In the genomic region with DNA sequence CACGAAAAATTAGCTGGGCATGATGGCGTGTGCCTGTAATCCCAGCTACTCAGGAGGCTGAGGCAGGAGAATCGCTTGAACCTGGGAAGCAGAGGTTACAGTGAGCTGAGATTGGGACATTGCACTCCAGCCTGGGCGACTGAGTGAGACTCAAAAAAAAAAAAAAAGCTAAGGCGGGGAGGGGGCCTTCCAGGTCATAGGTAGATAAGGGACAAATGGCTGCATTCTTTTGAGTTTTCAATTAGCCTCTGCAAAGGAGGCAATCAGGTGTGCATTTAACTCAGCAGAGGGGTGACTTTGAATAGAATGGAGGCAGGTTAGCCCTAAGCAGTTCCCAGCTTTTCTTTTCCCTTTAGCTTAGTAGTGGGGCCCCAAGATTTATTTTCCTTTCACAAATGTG, we compare ENCODE assay signal across 8 cellular contexts. TPM values are rescaled to one million over a fixed set of nuclear protein-coding genes. Genes with fewer than 3 reads are reported as not detected.
DNase-seq lines count a peak whose midpoint lies in the region; ATAC-seq and TF ChIP-seq lines count a peak whose summit lies in the region.

No MANE protein-coding gene starts in this region.

- H3K9ac ChIP-seq in Karpas-422 (ENCODE audit: low read length) (peak overlapping the region; percentile 82; the same call in 1 of the 2 replicates), neuronal stem cell (ENCODE audit: low read depth, low read length, poor library complexity) (no peak overlapping the region)

- no peak overlapping the region for H3K23ac ChIP-seq in neuronal stem cell (ENCODE audit: low read depth, low read length, poor library complexity)

- H3K4me1 ChIP-seq in CD4-positive, CD25-positive, alpha-beta regulatory T cell (ENCODE audit: control insufficient read depth, insufficient read depth, low read length, poor library complexity, severe bottlenecking) = peaks cover 13% of the 10 kb centered on the region
- H3K4me1 ChIP-seq in Karpas-422 (ENCODE audit: low read length) (peaks cover 12% of the 10 kb centered on the region), neuronal stem cell (ENCODE audit: control insufficient read depth in 2 of 2, insufficient read depth in 1 of 2, low read depth in 1 of 2, low read length in 2 of 2) (peaks cover 12 to 13% of the 10 kb centered on the region in 2 donors)

- no peaks in the 10 kb centered on the region for H3K36me3 ChIP-seq in CD4-positive, CD25-positive, alpha-beta regulatory T cell (ENCODE audit: control insufficient read depth, insufficient read depth, low read length)
- H3K36me3 ChIP-seq in Karpas-422 (ENCODE audit: insufficient read depth, low read length) (no peaks in the 10 kb centered on the region), neuronal stem cell (replicated peaks in 1 of 2; ENCODE audit: control insufficient read depth in 2 of 2, insufficient read depth in 2 of 2, low read length in 2 of 2) (peaks cover 0 to 6% of the 10 kb centered on the region in 2 donors)

- peak overlapping the region; percentile 66 to 87 (median 78) for H3K4me3 Mint-ChIP-seq in CD4-positive, CD25-positive, alpha-beta regulatory T cell

- no peaks in the 10 kb centered on the region for H3K27me3 ChIP-seq in CD4-positive, CD25-positive, alpha-beta regulatory T cell (ENCODE audit: control insufficient read depth, insufficient read depth, low read length)
- H3K27me3 ChIP-seq in Karpas-422 (ENCODE audit: low read length) (no peaks in the 10 kb centered on the region), dorsolateral prefrontal cortex (no peaks in the 10 kb centered on the region), neuronal stem cell (ENCODE audit: control insufficient read depth in 3 of 3, insufficient read depth in 3 of 3, low read depth in 1 of 3, low read length in 3 of 3) (peaks cover 0 to 17% (median 0%) of the 10 kb centered on the region in 3 experiments)

- peaks cover 7% of the 10 kb centered on the region for H3K79me1 ChIP-seq in neuronal stem cell (ENCODE audit: low read depth, low read length)

- peak overlapping the region; percentile 82 for H3K4me2 ChIP-seq in Karpas-422 (ENCODE audit: low read depth, low read length, poor library complexity, severe bottlenecking)
- peak overlapping the region; percentile 77 for H3K4me2 ChIP-seq in neuronal stem cell (ENCODE audit: insufficient read depth, low read length, poor library complexity, severe bottlenecking)

- no peak overlapping the region for H4K91ac ChIP-seq in neuronal stem cell (ENCODE audit: low read depth, low read length, poor library complexity)

- H3K27ac ChIP-seq in CD4-positive, CD25-positive, alpha-beta regulatory T cell (ENCODE audit: insufficient read depth, low read length, poor library complexity, severe bottlenecking) = no peak overlapping the region
- H3K27ac ChIP-seq in Karpas-422 (ENCODE audit: low read length) (no peak overlapping the region), dorsolateral prefrontal cortex (peak overlapping the region in 28 of 59 donors; percentile 42 to 90 (median 77)), neuronal stem cell (replicated peaks; ENCODE audit: low read length) (no peak overlapping the region)

- H4K8ac ChIP-seq in neuronal stem cell (ENCODE audit: low read depth, low read length) = no peak overlapping the region

- peak overlapping the region; percentile 86 for H3K4me3 ChIP-seq in CD4-positive, CD25-positive, alpha-beta regulatory T cell (ENCODE audit: low read depth, low read length)
- peak overlapping the region; percentile 74; the same call in 1 of the 2 replicates for H3K4me3 ChIP-seq in Karpas-422 (ENCODE audit: low read length)
- peak overlapping the region; percentile 61 to 97 (median 85) for H3K4me3 ChIP-seq in dorsolateral prefrontal cortex
- peak overlapping the region in 1 of 2 donors; percentile 69 for H3K4me3 ChIP-seq in neuronal stem cell (ENCODE audit: low read length in 2 of 2)

- peaks cover 5 to 24% (median 8%) of the 10 kb centered on the region in 4 donors for H3K4me1 Mint-ChIP-seq in CD4-positive, CD25-positive, alpha-beta regulatory T cell

- H3K9me2 ChIP-seq in Karpas-422 (replicated peaks; ENCODE audit: insufficient read depth, low read length) = no peaks in the 10 kb centered on the region

- H2BK15ac ChIP-seq in neuronal stem cell (ENCODE audit: low read length) = no peak overlapping the region

- peaks cover 4% of the 10 kb centered on the region; the same call in 1 of the 2 replicates for H4K20me1 ChIP-seq in Karpas-422 (ENCODE audit: insufficient read depth, low read depth, low read length)

- no peak overlapping the region for H2BK12ac ChIP-seq in neuronal stem cell (ENCODE audit: low read length)

- no peak overlapping the region for H3K14ac ChIP-seq in neuronal stem cell (ENCODE audit: low read length)

- peak overlapping the region in 2 of 3 donors; percentile 7 to 32 for H3K27ac Mint-ChIP-seq in CD4-positive, CD25-positive, alpha-beta regulatory T cell

- TF ChIP-seq CTCF in dorsolateral prefrontal cortex (IDR thresholded peaks at IDR 0.05 in 54 of 56, conservative IDR thresholded peaks at IDR 0.05 in 2 of 56; ENCODE audit: low read depth in 1 of 56, partially characterized antibody in 56 of 56) = no peak

- H3K79me2 ChIP-seq in Karpas-422 (ENCODE audit: low read length) = 0 out of 2 replicates have a peak, but pooled peaks cover 4% of the 10 kb centered on the region

- H2AFZ ChIP-seq in Karpas-422 (ENCODE audit: low read length) (peak overlapping the region; percentile 84; the same call in 1 of the 2 replicates), neuronal stem cell (ENCODE audit: low read length) (peak overlapping the region; percentile 100)

- H3K9me3 Mint-ChIP-seq in CD4-positive, CD25-positive, alpha-beta regulatory T cell = peaks cover 0 to 2% (median 0%) of the 10 kb centered on the region in 7 donors

- peaks cover 32% of the 10 kb centered on the region for H3K27me3 Mint-ChIP-seq in CD4-positive, CD25-positive, alpha-beta regulatory T cell

- H3K4ac ChIP-seq in neuronal stem cell (ENCODE audit: low read length) = no peak overlapping the region

- no peaks in the 10 kb centered on the region for H3K36me3 Mint-ChIP-seq in CD4-positive, CD25-positive, alpha-beta regulatory T cell

- no peak for DNase-seq in CD4-positive, CD25-positive, alpha-beta regulatory T cell
- DNase-seq in Karpas-422 (no peak), dorsolateral prefrontal cortex (no peak), neuronal stem cell (ENCODE audit: low spot score) (no peak), SHP77 (lab: John Stamatoyannopoulos, UW) (no peak)
- no peak for DNase-seq in stimulated activated CD8-positive, alpha-beta memory T cell treated with anti-CD3 and anti-CD28 coated beads, Interleukin-4, amount 100 ng/mL, for 48 hours

- no peak overlapping the region for H2BK5ac ChIP-seq in neuronal stem cell (ENCODE audit: low read length)

- no CpG with 5 or more reads among the region's 5 CpGs for WGBS in neuronal stem cell (ENCODE audit: extremely low coverage in 2 of 2, insufficient read length in 2 of 2, insufficient replicate concordance in 1 of 2), 2 donors

- no peaks in the 10 kb centered on the region for H3K9me3 ChIP-seq in CD4-positive, CD25-positive, alpha-beta regulatory T cell (ENCODE audit: control insufficient read depth in 2 of 2, low read length in 2 of 2)
- H3K9me3 ChIP-seq in Karpas-422 (ENCODE audit: low read length) = no peaks in the 10 kb centered on the region
- H3K9me3 ChIP-seq in neuronal stem cell (replicated peaks in 1 of 2; ENCODE audit: control insufficient read depth in 2 of 2, insufficient read depth in 1 of 2, low read depth in 1 of 2, low read length in 2 of 2) = peaks cover 0 to 5% of the 10 kb centered on the region in 2 donors

- no peak overlapping the region for H2AK5ac ChIP-seq in neuronal stem cell (ENCODE audit: low read depth, low read length)

- no peak overlapping the region for H3K18ac ChIP-seq in neuronal stem cell (ENCODE audit: low read length)

- intact Hi-C loops in dorsolateral prefrontal cortex (cut with DNase I) = loop anchor here (2.0 to 10.0 kb wide), 2 partner anchors 16 to 150 kb away; a partner anchor contains a TSS

- H2BK120ac ChIP-seq in neuronal stem cell (ENCODE audit: low read depth, low read length) = no peak overlapping the region

- no peak for ATAC-seq in CD4-positive, CD25-positive, alpha-beta regulatory T cell (ENCODE audit: low read depth in 2 of 2)
- ATAC-seq in GM18498 (IDR thresholded peaks at IDR 0.05; ENCODE audit: unreplicated experiment) (no peak), HG03565 (IDR thresholded peaks at IDR 0.05; ENCODE audit: unreplicated experiment) (no peak)

RNA-seq across cellular contexts. Expression of a gene that starts 0.7 kb away (rescaled TPM):
- total RNA-seq in CD4-positive, CD25-positive, alpha-beta regulatory T cell = 8.8 TPM
- 1 to 10 TPM; 5.4 to 8.7 (median 6.7) TPM for polyA plus RNA-seq in CD4-positive, CD25-positive, alpha-beta regulatory T cell
- 17.8 and 22.1 TPM in 2 replicates for total RNA-seq in Karpas-422 (2014; rRNA removed; shearing (Covaris generic); ENCODE audit: low replicate concordance)
- 100 to 1,000 TPM in 10 of 120 experiments, 10 to 100 TPM in 110; 33.4 to 125 (median 80.9) TPM for total RNA-seq in dorsolateral prefrontal cortex
- 13.7 TPM for polyA plus RNA-seq in neuronal stem cell (2013, experiment 1 of 2)
- polyA plus RNA-seq in neuronal stem cell (2013, experiment 2 of 2) = 14.1 TPM
